Comparison of ENCODE assay signal across 21 cellular contexts in the genomic region with DNA sequence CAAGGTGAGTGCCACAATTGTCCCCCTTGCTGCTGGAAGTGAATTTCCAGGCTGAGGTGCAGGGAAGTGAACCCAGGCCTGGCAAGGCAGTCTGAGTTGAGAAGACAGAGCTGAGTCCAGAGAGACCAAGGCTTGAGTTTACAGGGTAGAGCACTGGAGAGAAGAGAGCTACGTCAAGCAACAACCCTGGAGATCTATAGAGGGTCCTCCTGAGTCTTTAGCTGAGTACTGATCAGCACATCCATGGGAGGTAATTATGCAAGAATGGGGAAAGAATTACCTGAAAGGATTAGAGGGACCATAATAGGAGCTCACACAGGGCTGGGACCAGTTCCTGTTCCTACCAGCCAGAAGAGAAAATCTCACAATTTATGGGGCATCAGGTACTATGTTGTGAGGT.
"Had no signal": no experiment of that assay in that cellular context is flagged by ENCODE, and none has a peak within 500 bp of the region (broad histone marks: within the 10 kb centered on the region; RNA-seq: fewer than 3 reads in every experiment).

No MANE protein-coding gene starts in this region.

- H3K9me3 ChIP-seq: colonic mucosa, right atrium auricular region, sigmoid colon, thoracic aorta, transverse colon had no signal

- DNase-seq: colonic mucosa; effector CD4-positive, alpha-beta T cell; foreskin melanocyte; heart left ventricle; hippocampal formation; kidney; left cardiac atrium; left ventricle myocardium superior; naive thymus-derived CD4-positive, alpha-beta T cell; nephron progenitor cell; sigmoid colon; stimulated activated CD4-positive, alpha-beta T cell treated with anti-CD3 and anti-CD28 coated beads, Interleukin-2, amount 100 ng/mL, for 24 hours; stimulated activated CD4-positive, alpha-beta T cell treated with anti-CD3 and anti-CD28 coated beads, Interleukin-4, amount 100 ng/mL, for 4 hours; stimulated activated naive CD4-positive, alpha-beta T cell; stomach; substantia nigra; transverse colon had no signal

- H3K4me1 Mint-ChIP-seq: naive thymus-derived CD4-positive, alpha-beta T cell had no signal

- ATAC-seq: heart left ventricle; left cardiac atrium; left ventricle myocardium superior; naive thymus-derived CD4-positive, alpha-beta T cell had no signal

- H3K36me3 Mint-ChIP-seq: naive thymus-derived CD4-positive, alpha-beta T cell had no signal

- H3K27ac ChIP-seq: colonic mucosa, heart left ventricle, right atrium auricular region, sigmoid colon, skin epidermis, stomach, thoracic aorta, transverse colon had no signal

- H3K4me3 Mint-ChIP-seq: naive thymus-derived CD4-positive, alpha-beta T cell; nephron progenitor cell had no signal

- H3K4me1 ChIP-seq: colonic mucosa, heart left ventricle, right atrium auricular region, sigmoid colon, stomach, transverse colon had no signal

- H3K36me3 ChIP-seq: colonic mucosa, heart left ventricle, right atrium auricular region, sigmoid colon, stomach, thoracic aorta, transverse colon had no signal

- H3K4me3 ChIP-seq: colonic mucosa, heart left ventricle, lung, right atrium auricular region, sigmoid colon, skin epidermis, stomach, thoracic aorta, transverse colon had no signal

- H3K27ac Mint-ChIP-seq: naive thymus-derived CD4-positive, alpha-beta T cell; nephron progenitor cell had no signal

- H3K27me3 ChIP-seq: colonic mucosa, heart left ventricle, right atrium auricular region, sigmoid colon, stomach, transverse colon had no signal
